Comparison of ENCODE assay signal across 8 cellular contexts in genomic region chr4:121851354-121851753, GRCh38.
"Had no signal": no experiment of that assay in that cellular context is flagged by ENCODE, and none has a peak within 500 bp of the region (broad histone marks: within the 10 kb centered on the region; RNA-seq: fewer than 3 reads in every experiment).

No MANE protein-coding gene starts in this region.

- H3K9me3 Mint-ChIP-seq: GM23338, H9, IgD-negative memory B cell had no signal

- H3K4me2 ChIP-seq: GM23338 had no signal

- H2AFZ ChIP-seq: GM23338 had no signal

- DNase-seq: H9, HCEC 1CT, KG1 had no signal

- H3K27ac Mint-ChIP-seq: GM23338, H9, IgD-negative memory B cell had no signal

- FAIRE-seq: H1, H54, HTR-8/SVneo had no signal

- H3K4me1 Mint-ChIP-seq: GM23338, H9, IgD-negative memory B cell had no signal

- H3K4me3 Mint-ChIP-seq: GM23338, H9, IgD-negative memory B cell had no signal

- H3K27me3 Mint-ChIP-seq: IgD-negative memory B cell had no signal

- H3K4me3 ChIP-seq: GM23338 had no signal

- ATAC-seq: GM23338 had no signal
